Comparison of ENCODE assay signal across 13 cellular contexts in the genomic region with DNA sequence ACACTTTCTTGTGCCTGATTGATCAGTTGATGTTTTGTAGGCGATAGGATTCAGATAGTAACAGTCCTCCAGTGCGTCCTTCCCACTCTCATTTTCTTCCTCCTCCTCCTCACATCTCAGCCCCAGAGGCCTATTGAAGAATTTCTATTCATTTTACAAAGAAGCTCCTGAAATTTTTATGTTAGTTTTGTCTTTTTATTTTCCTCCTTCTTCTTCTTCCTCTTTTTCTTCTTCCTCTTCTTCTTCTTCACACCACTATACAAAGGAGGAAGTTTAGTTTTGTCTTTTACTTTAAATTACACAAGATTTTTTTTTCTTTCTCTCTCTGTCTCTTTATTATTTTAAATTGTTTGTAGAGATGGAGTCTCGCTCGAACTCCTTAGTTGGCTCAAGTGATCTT. TPM values are rescaled to one million over a fixed set of nuclear protein-coding genes. Genes with fewer than 3 reads are reported as not detected.
DNase-seq lines count a peak whose midpoint lies in the region; ATAC-seq and TF ChIP-seq lines count a peak whose summit lies in the region.
"Had no signal": no experiment of that assay in that cellular context is flagged by ENCODE, and none has a peak within 500 bp of the region (broad histone marks: within the 10 kb centered on the region; RNA-seq: fewer than 3 reads in every experiment).

No MANE protein-coding gene starts in this region.

- no peaks in the 10 kb centered on the region for H3K9me3 ChIP-seq in stomach

- intact Hi-C loops in dendritic cell treated with granulocyte-macrophage colony-stimulating factor and Interleukin-4, amounts not matched to agents 40 ng/mL and 50 ng/mL, for 4 days (cut with micrococcal nuclease) = loop anchor here (5.0 kb wide), 2 partner anchors 45 to 60 kb away; a partner anchor contains a TSS
- intact Hi-C loops in stomach (cut with DNase I; ENCODE audit: low total_unique reads) = no loop called here

- peak overlapping the region in 3 of 5 donors; percentile 92 to 97 (median 93) for H3K27ac ChIP-seq in stomach

- peak overlapping the region; percentile 88 for H3K27ac Mint-ChIP-seq in activated T-cell treated with anti-CD3 and anti-CD28 coated beads, Interleukin-2, amount 50 U/mL, for 72 hours
- H3K27ac Mint-ChIP-seq in dendritic cell treated with granulocyte-macrophage colony-stimulating factor and Interleukin-4, amounts not matched to agents 40 ng/mL and 50 ng/mL, for 4 days = peak overlapping the region; percentile 89

- no peak for TF ChIP-seq EP300 in stomach (IDR thresholded peaks at IDR 0.05)

- WGBS in stomach, 5 donors = 87 to 90% (median 88%) methylated on average over 4 of the region's 4 CpGs

- no peaks in the 10 kb centered on the region for H3K27me3 Mint-ChIP-seq in activated T-cell treated with anti-CD3 and anti-CD28 coated beads, Interleukin-2, amount 50 U/mL, for 72 hours (ENCODE audit: low read depth)
- H3K27me3 Mint-ChIP-seq in activated T-cell treated with anti-CD3 and anti-CD28 coated beads, Interleukin-2, amount 50 U/mL, for 4 hours (ENCODE audit: low read depth) = no peaks in the 10 kb centered on the region
- H3K27me3 Mint-ChIP-seq in dendritic cell treated with granulocyte-macrophage colony-stimulating factor and Interleukin-4, amounts not matched to agents 40 ng/mL and 50 ng/mL, for 4 days = no peaks in the 10 kb centered on the region

- no peak for DNase-seq in activated T-cell treated with anti-CD3 and anti-CD28 coated beads, Interleukin-2, amount 50 U/mL, for 72 hours
- no peak for DNase-seq in activated T-cell treated with anti-CD3 and anti-CD28 coated beads, Interleukin-2, amount 50 U/mL, for 4 hours
- DNase-seq in OCI-M1 (lab: John Stamatoyannopoulos, UW) (peak; percentile 56), stomach (no peak), H7 (no peak), NCI-H2227 treated with DMSO at 0.1 percent for 48 hours (lab: John Stamatoyannopoulos, UW) (no peak)
- DNase-seq: activated effector memory CD4-positive, alpha-beta T cell treated with anti-CD3 and anti-CD28 coated beads, Interleukin-2, amount 50 U/mL, for 16 hours; NCI-H2107 had no signal

- H3K4me1 Mint-ChIP-seq in activated T-cell treated with anti-CD3 and anti-CD28 coated beads, Interleukin-2, amount 50 U/mL, for 72 hours (ENCODE audit: low read depth) = peaks cover 49% of the 10 kb centered on the region
- peaks cover 41% of the 10 kb centered on the region for H3K4me1 Mint-ChIP-seq in activated T-cell treated with anti-CD3 and anti-CD28 coated beads, Interleukin-2, amount 50 U/mL, for 4 hours (ENCODE audit: low read depth)
- H3K4me1 Mint-ChIP-seq in dendritic cell treated with granulocyte-macrophage colony-stimulating factor and Interleukin-4, amounts not matched to agents 40 ng/mL and 50 ng/mL, for 4 days (ENCODE audit: low read depth) = peaks cover 86% of the 10 kb centered on the region

- TF ChIP-seq POLR2A in stomach (IDR thresholded peaks at IDR 0.05) = no peak

- H3K4me3 Mint-ChIP-seq in activated T-cell treated with anti-CD3 and anti-CD28 coated beads, Interleukin-2, amount 50 U/mL, for 72 hours = peak overlapping the region in 1 of 2 donors; percentile 42
- no peak overlapping the region for H3K4me3 Mint-ChIP-seq in activated T-cell treated with anti-CD3 and anti-CD28 coated beads, Interleukin-2, amount 50 U/mL, for 4 hours
- H3K4me3 Mint-ChIP-seq in dendritic cell treated with granulocyte-macrophage colony-stimulating factor and Interleukin-4, amounts not matched to agents 40 ng/mL and 50 ng/mL, for 4 days = peak overlapping the region; percentile 67

- H3K4me3 ChIP-seq in stomach (no peak overlapping the region), H7 (ENCODE audit: insufficient read depth, low read depth, low read length) (no peak overlapping the region)
- H3K4me3 ChIP-seq: smooth muscle cell had no signal

- TF ChIP-seq CTCF in stomach (IDR thresholded peaks at IDR 0.05) = no peak

- no peak for ATAC-seq in activated T-cell treated with anti-CD3 and anti-CD28 coated beads, Interleukin-2, amount 50 U/mL, for 72 hours (replicated peaks in 1 of 2)
- ATAC-seq in activated T-cell treated with anti-CD3 and anti-CD28 coated beads, Interleukin-2, amount 50 U/mL, for 4 hours = no peak
- ATAC-seq in HG03280 (IDR thresholded peaks at IDR 0.05; ENCODE audit: unreplicated experiment) = no peak
- ATAC-seq: HCT116 had no signal

- H3K36me3 ChIP-seq in stomach (no peaks in the 10 kb centered on the region), H7 (replicated peaks; ENCODE audit: control insufficient read depth, insufficient read depth, low read length) (no peaks in the 10 kb centered on the region)

- H3K36me3 Mint-ChIP-seq in activated T-cell treated with anti-CD3 and anti-CD28 coated beads, Interleukin-2, amount 50 U/mL, for 72 hours (ENCODE audit: insufficient read depth in 2 of 2) = peaks cover 9 to 22% of the 10 kb centered on the region in 2 donors
- H3K36me3 Mint-ChIP-seq in activated T-cell treated with anti-CD3 and anti-CD28 coated beads, Interleukin-2, amount 50 U/mL, for 4 hours (ENCODE audit: insufficient read depth) = peaks cover 3% of the 10 kb centered on the region
- peaks cover 11% of the 10 kb centered on the region for H3K36me3 Mint-ChIP-seq in dendritic cell treated with granulocyte-macrophage colony-stimulating factor and Interleukin-4, amounts not matched to agents 40 ng/mL and 50 ng/mL, for 4 days (ENCODE audit: low read depth)

- H3K9me3 Mint-ChIP-seq in activated T-cell treated with anti-CD3 and anti-CD28 coated beads, Interleukin-2, amount 50 U/mL, for 72 hours = peaks cover 3 to 4% of the 10 kb centered on the region in 2 donors
- no peaks in the 10 kb centered on the region for H3K9me3 Mint-ChIP-seq in activated T-cell treated with anti-CD3 and anti-CD28 coated beads, Interleukin-2, amount 50 U/mL, for 4 hours
- H3K9me3 Mint-ChIP-seq in dendritic cell treated with granulocyte-macrophage colony-stimulating factor and Interleukin-4, amounts not matched to agents 40 ng/mL and 50 ng/mL, for 4 days = peaks cover 2% of the 10 kb centered on the region

- H3K27me3 ChIP-seq in stomach (no peaks in the 10 kb centered on the region), H7 (ENCODE audit: control insufficient read depth, insufficient read depth, low read length) (no peaks in the 10 kb centered on the region)

- H3K4me1 ChIP-seq in stomach = peaks cover 6 to 33% (median 20%) of the 10 kb centered on the region in 4 donors

RNA-seq across cellular contexts. Expression of a gene that starts 19.1 kb away (rescaled TPM):
- total RNA-seq in activated T-cell treated with anti-CD3 and anti-CD28 coated beads, Interleukin-2, amount 50 U/mL, for 72 hours = 10 to 100 TPM; 24.3 to 25.7 TPM
- 10 to 100 TPM; 12.1 to 15.9 (median 12.5) TPM for total RNA-seq in activated T-cell treated with anti-CD3 and anti-CD28 coated beads, Interleukin-2, amount 50 U/mL, for 4 hours
- total RNA-seq in stomach = 10 to 100 TPM in 3 of 5 donors, 1 to 10 TPM in 2; 2.9 to 16.9 (median 14.6) TPM
- 10 to 100 TPM in 1 of 3 donors, 1 to 10 TPM in 2; 7.0 to 14.2 (median 7.2) TPM for polyA plus RNA-seq in stomach
- total RNA-seq in H7 (2014; rRNA removed; shearing (Covaris generic)) = 7.6 and 8.2 TPM in 2 replicates

RNA-seq across cellular contexts. Expression of a gene that starts 23.2 kb away (rescaled TPM):
- under 1 TPM in 1 of 2 donors, not detected in 1; 0.10 TPM for total RNA-seq in activated T-cell treated with anti-CD3 and anti-CD28 coated beads, Interleukin-2, amount 50 U/mL, for 72 hours
- under 1 TPM in 1 of 3 donors, not detected in 2; 0.10 TPM for total RNA-seq in activated T-cell treated with anti-CD3 and anti-CD28 coated beads, Interleukin-2, amount 50 U/mL, for 4 hours
- total RNA-seq in stomach = not detected
- not detected for polyA plus RNA-seq in stomach
- total RNA-seq in H7 (2014; rRNA removed; shearing (Covaris generic)) = 0.11 TPM in 1 of 2 replicates, not detected in the other
- total RNA-seq: G401, smooth muscle cell had no signal
- polyA plus RNA-seq: smooth muscle cell had no signal

RNA-seq across cellular contexts. Expression of a gene that starts 36.6 kb away (rescaled TPM):
- 10 to 100 TPM; 35.9 to 38.3 TPM for total RNA-seq in activated T-cell treated with anti-CD3 and anti-CD28 coated beads, Interleukin-2, amount 50 U/mL, for 72 hours
- 10 to 100 TPM; 11.5 to 13.9 (median 11.8) TPM for total RNA-seq in activated T-cell treated with anti-CD3 and anti-CD28 coated beads, Interleukin-2, amount 50 U/mL, for 4 hours
- total RNA-seq in stomach = 10 to 100 TPM in 3 of 5 donors, 1 to 10 TPM in 2; 7.4 to 77.2 (median 12.5) TPM
- 1 to 10 TPM; 2.6 to 7.6 (median 4.3) TPM for polyA plus RNA-seq in stomach
- total RNA-seq in H7 (2014; rRNA removed; shearing (Covaris generic)) = 1.1 and 3.4 TPM in 2 replicates
